Comparison of ENCODE assay signal across 17 cellular contexts in genomic region chr12:59873136-59873535, GRCh38.
DNase-seq lines count a peak whose midpoint lies in the region; ATAC-seq and TF ChIP-seq lines count a peak whose summit lies in the region.
"Had no signal": no experiment of that assay in that cellular context is flagged by ENCODE, and none has a peak within 500 bp of the region (broad histone marks: within the 10 kb centered on the region; RNA-seq: fewer than 3 reads in every experiment).

No MANE protein-coding gene starts in this region.

- peaks cover 2% of the 10 kb centered on the region for H3K9me3 Mint-ChIP-seq in activated CD4-positive, alpha-beta T cell treated with anti-CD3 and anti-CD28 coated beads, Interleukin-2, amount 10 ng/mL, durations not matched to agents 7 days and 5 days

- H3K27me3 Mint-ChIP-seq in activated CD4-positive, alpha-beta T cell treated with anti-CD3 and anti-CD28 coated beads, Interleukin-2, amount 10 ng/mL, durations not matched to agents 7 days and 5 days: no peaks in the 10 kb centered on the region
- H3K27me3 Mint-ChIP-seq: CD4-positive, alpha-beta T cell had no signal

- POLR2A ChIA-PET in activated CD4-positive, alpha-beta T cell treated with anti-CD3 and anti-CD28 coated beads, Interleukin-2, amount 10 ng/mL, durations not matched to agents 7 days and 5 days (lab: Charles Lee): no interaction called here

- no peaks in the 10 kb centered on the region for H3K36me3 Mint-ChIP-seq in activated CD4-positive, alpha-beta T cell treated with anti-CD3 and anti-CD28 coated beads, Interleukin-2, amount 10 ng/mL, durations not matched to agents 7 days and 5 days (ENCODE audit: low read depth)

- H3K4me1 ChIP-seq in foreskin keratinocyte: no peaks in the 10 kb centered on the region
- H3K4me1 ChIP-seq: A549 had no signal

- no peaks in the 10 kb centered on the region for H3K4me1 Mint-ChIP-seq in activated CD4-positive, alpha-beta T cell treated with anti-CD3 and anti-CD28 coated beads, Interleukin-2, amount 10 ng/mL, durations not matched to agents 7 days and 5 days

- H3K4me3 Mint-ChIP-seq in activated CD4-positive, alpha-beta T cell treated with anti-CD3 and anti-CD28 coated beads, Interleukin-2, amount 10 ng/mL, durations not matched to agents 7 days and 5 days: no peak overlapping the region
- H3K4me3 Mint-ChIP-seq: CD4-positive, alpha-beta T cell; GM23338 had no signal

- H3K27ac Mint-ChIP-seq in activated CD4-positive, alpha-beta T cell treated with anti-CD3 and anti-CD28 coated beads, Interleukin-2, amount 10 ng/mL, durations not matched to agents 7 days and 5 days: no peak overlapping the region
- H3K27ac Mint-ChIP-seq: CD4-positive, alpha-beta T cell; GM23338 had no signal

- TF ChIP-seq CTCF in astrocyte of the spinal cord (IDR thresholded peaks at IDR 0.05; ENCODE audit: low read depth, low read length): no peak
- TF ChIP-seq CTCF in foreskin keratinocyte (conservative IDR thresholded peaks at IDR 0.05): no peak

- H3K27me3 ChIP-seq in foreskin keratinocyte: no peaks in the 10 kb centered on the region

- H3K4me3 ChIP-seq in astrocyte of the spinal cord (ENCODE audit: low read depth, low read length): no peak overlapping the region
- H3K4me3 ChIP-seq: A549, GM23338 had no signal

- H3K27ac ChIP-seq in foreskin keratinocyte: no peak overlapping the region
- H3K27ac ChIP-seq: A549, C4-2B had no signal

- DNase-seq in M059J (ENCODE audit: low read depth) (peak; percentile 3), astrocyte of the spinal cord (ENCODE audit: low read depth, low spot score) (peak; percentile 1), foreskin keratinocyte (peak; percentile 5 to 55), nucleus accumbens (lab: John Stamatoyannopoulos, UW) (no peak)
- DNase-seq in activated CD4-positive, alpha-beta T cell treated with anti-CD3 and anti-CD28 coated beads, Interleukin-2, amount 10 ng/mL, durations not matched to agents 7 days and 5 days: no peak
- DNase-seq: AML-193; Caco-2; CD4-positive, alpha-beta T cell; DMS153; DMS79; GDM1; HCEC 1CT had no signal

- CTCF ChIA-PET in activated CD4-positive, alpha-beta T cell treated with anti-CD3 and anti-CD28 coated beads, Interleukin-2, amount 10 ng/mL, durations not matched to agents 7 days and 5 days (lab: Charles Lee): no interaction called here

- ATAC-seq in foreskin keratinocyte (peak; percentile 61), HG03095 (IDR thresholded peaks at IDR 0.05; ENCODE audit: unreplicated experiment) (no peak)
- ATAC-seq: A549, GM23338, HepG2 had no signal

- in situ Hi-C loops in astrocyte of the spinal cord (cut with HindIII; ENCODE audit: low sequenced_read_pairs): no loop called here

Comparison
In these comparisons a context has a peak if more than half of its experiments do, and no peak if none do; other contexts are left out.
1. DNase-seq: peak in M059J (single experiment), astrocyte of the spinal cord (single experiment) and foreskin keratinocyte (2 of 2); none in activated CD4-positive, alpha-beta T cell treated with anti-CD3 and anti-CD28 coated beads, Interleukin-2, amount 10 ng/mL, durations not matched to agents 7 days and 5 days (single experiment) and nucleus accumbens (0 of 56).